1 cellular context compared by ENCODE assay signal in the genomic region with DNA sequence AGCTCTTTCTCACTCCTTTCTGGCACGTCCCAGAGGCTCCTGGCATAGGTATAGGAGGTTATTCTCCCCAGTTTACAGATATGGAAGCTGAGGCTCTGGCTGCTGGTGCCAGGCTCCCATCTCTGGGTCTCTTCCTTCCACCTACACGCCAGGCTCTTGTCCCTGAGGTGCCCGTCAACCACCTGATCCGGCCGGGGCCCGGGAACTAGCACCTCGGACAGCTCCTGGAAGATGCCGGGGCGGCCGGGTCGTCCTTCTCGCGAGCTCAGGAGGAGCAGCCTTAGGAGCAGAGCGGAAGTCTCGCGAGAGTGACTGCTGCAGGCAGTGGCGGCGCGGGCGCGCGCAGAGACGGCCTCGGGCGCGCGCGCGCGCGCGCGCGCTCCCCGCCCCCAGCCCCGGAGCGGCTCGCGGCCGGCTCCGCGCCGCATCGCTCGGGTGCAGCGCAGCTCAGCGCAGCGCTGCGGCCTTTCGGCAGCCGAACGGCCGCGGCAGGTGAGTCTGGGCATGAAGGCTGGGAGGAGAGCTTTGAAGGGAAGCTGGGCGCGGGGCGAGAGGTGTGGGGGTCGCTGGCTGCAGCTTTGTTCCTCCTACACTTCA.
TF ChIP-seq lines count a peak whose summit lies in the region.

A gene with protein sequence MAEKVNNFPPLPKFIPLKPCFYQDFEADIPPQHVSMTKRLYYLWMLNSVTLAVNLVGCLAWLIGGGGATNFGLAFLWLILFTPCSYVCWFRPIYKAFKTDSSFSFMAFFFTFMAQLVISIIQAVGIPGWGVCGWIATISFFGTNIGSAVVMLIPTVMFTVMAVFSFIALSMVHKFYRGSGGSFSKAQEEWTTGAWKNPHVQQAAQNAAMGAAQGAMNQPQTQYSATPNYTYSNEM (plus strand): TSS at position 382 of the 597 bp plus-strand sequence. CDS start 16,277 bp downstream, outside the sequence.

TF ChIP-seq in HepG2, 621 proteins besides CTCF, POLR2A, EP300 and RAD21 (continued from another document and continues in another):
- TF ChIP-seq, protein P1, sequence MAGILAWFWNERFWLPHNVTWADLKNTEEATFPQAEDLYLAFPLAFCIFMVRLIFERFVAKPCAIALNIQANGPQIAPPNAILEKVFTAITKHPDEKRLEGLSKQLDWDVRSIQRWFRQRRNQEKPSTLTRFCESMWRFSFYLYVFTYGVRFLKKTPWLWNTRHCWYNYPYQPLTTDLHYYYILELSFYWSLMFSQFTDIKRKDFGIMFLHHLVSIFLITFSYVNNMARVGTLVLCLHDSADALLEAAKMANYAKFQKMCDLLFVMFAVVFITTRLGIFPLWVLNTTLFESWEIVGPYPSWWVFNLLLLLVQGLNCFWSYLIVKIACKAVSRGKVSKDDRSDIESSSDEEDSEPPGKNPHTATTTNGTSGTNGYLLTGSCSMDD (CRISPR knock-in tag; IDR thresholded peaks at IDR 0.05) = no peak
- 0 out of 2 replicates have a peak, but pooled peaks have one; percentile 37 for TF ChIP-seq AKAP8 (CRISPR knock-in tag; IDR thresholded peaks at IDR 0.05)
- peak; percentile 62; the same call in 1 of the 2 replicates for TF ChIP-seq MEF2D (CRISPR knock-in tag; IDR thresholded peaks at IDR 0.05)
- TF ChIP-seq ZKSCAN1 (IDR thresholded peaks at IDR 0.05; ENCODE audit: low read length) = no peak
- peak; percentile 68; the same call in 1 of the 2 replicates for TF ChIP-seq ZNF709 (CRISPR knock-in tag; IDR thresholded peaks at IDR 0.05)
- no peak for TF ChIP-seq CREM (IDR thresholded peaks at IDR 0.05)
- no peak for TF ChIP-seq CREM (CRISPR knock-in tag; IDR thresholded peaks at IDR 0.05)
- TF ChIP-seq ZNF441 (CRISPR knock-in tag; IDR thresholded peaks at IDR 0.05; ENCODE audit: borderline replicate concordance) = peak; percentile 93
- peak; percentile 27; the same call in 1 of the 2 replicates for TF ChIP-seq ZNF547 (CRISPR knock-in tag; IDR thresholded peaks at IDR 0.05)
- TF ChIP-seq, protein P2, sequence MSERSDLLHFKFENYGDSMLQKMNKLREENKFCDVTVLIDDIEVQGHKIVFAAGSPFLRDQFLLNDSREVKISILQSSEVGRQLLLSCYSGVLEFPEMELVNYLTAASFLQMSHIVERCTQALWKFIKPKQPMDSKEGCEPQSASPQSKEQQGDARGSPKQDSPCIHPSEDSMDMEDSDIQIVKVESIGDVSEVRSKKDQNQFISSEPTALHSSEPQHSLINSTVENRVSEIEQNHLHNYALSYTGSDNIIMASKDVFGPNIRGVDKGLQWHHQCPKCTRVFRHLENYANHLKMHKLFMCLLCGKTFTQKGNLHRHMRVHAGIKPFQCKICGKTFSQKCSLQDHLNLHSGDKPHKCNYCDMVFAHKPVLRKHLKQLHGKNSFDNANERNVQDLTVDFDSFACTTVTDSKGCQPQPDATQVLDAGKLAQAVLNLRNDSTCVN (CRISPR knock-in tag; IDR thresholded peaks at IDR 0.05; ENCODE audit: borderline replicate concordance) = peak; percentile 92
- no peak for TF ChIP-seq ZNF737 (CRISPR knock-in tag; IDR thresholded peaks at IDR 0.05; ENCODE audit: borderline replicate concordance)
- no peak for TF ChIP-seq MZF1 (CRISPR knock-in tag; IDR thresholded peaks at IDR 0.05; ENCODE audit: borderline replicate concordance)
- peak; percentile 76 for TF ChIP-seq KAT8 (CRISPR knock-in tag; IDR thresholded peaks at IDR 0.05)
- peak; percentile 92 for TF ChIP-seq EHMT2 (IDR thresholded peaks at IDR 0.05; ENCODE audit: borderline replicate concordance, low read depth, low read length)
- no peak for TF ChIP-seq HOXA7 (CRISPR knock-in tag; IDR thresholded peaks at IDR 0.05)
- peak; percentile 96 for TF ChIP-seq ISX (CRISPR knock-in tag; conservative IDR thresholded peaks at IDR 0.05)
- TF ChIP-seq, protein P3, sequence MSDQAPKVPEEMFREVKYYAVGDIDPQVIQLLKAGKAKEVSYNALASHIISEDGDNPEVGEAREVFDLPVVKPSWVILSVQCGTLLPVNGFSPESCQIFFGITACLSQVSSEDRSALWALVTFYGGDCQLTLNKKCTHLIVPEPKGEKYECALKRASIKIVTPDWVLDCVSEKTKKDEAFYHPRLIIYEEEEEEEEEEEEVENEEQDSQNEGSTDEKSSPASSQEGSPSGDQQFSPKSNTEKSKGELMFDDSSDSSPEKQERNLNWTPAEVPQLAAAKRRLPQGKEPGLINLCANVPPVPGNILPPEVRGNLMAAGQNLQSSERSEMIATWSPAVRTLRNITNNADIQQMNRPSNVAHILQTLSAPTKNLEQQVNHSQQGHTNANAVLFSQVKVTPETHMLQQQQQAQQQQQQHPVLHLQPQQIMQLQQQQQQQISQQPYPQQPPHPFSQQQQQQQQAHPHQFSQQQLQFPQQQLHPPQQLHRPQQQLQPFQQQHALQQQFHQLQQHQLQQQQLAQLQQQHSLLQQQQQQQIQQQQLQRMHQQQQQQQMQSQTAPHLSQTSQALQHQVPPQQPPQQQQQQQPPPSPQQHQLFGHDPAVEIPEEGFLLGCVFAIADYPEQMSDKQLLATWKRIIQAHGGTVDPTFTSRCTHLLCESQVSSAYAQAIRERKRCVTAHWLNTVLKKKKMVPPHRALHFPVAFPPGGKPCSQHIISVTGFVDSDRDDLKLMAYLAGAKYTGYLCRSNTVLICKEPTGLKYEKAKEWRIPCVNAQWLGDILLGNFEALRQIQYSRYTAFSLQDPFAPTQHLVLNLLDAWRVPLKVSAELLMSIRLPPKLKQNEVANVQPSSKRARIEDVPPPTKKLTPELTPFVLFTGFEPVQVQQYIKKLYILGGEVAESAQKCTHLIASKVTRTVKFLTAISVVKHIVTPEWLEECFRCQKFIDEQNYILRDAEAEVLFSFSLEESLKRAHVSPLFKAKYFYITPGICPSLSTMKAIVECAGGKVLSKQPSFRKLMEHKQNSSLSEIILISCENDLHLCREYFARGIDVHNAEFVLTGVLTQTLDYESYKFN (CRISPR knock-in tag; conservative IDR thresholded peaks at IDR 0.05) = no peak
- peak; percentile 95; the same call in 1 of the 2 replicates for TF ChIP-seq ZNF232 (CRISPR knock-in tag; IDR thresholded peaks at IDR 0.05; ENCODE audit: borderline replicate concordance)
- TF ChIP-seq FOXJ3 (CRISPR knock-in tag; IDR thresholded peaks at IDR 0.05; ENCODE audit: borderline replicate concordance) = no peak
- TF ChIP-seq SMAD9 (CRISPR knock-in tag; IDR thresholded peaks at IDR 0.05) = no peak
- peak; percentile 74; the same call in 1 of the 2 replicates for TF ChIP-seq PITX1 (CRISPR knock-in tag; IDR thresholded peaks at IDR 0.05)
- TF ChIP-seq, protein P4, sequence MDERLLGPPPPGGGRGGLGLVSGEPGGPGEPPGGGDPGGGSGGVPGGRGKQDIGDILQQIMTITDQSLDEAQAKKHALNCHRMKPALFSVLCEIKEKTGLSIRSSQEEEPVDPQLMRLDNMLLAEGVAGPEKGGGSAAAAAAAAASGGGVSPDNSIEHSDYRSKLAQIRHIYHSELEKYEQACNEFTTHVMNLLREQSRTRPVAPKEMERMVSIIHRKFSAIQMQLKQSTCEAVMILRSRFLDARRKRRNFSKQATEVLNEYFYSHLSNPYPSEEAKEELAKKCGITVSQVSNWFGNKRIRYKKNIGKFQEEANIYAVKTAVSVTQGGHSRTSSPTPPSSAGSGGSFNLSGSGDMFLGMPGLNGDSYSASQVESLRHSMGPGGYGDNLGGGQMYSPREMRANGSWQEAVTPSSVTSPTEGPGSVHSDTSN (CRISPR knock-in tag; IDR thresholded peaks at IDR 0.05) = no peak
- no peak for TF ChIP-seq TCF7 (IDR thresholded peaks at IDR 0.05; ENCODE audit: low read depth)
- TF ChIP-seq SRF (IDR thresholded peaks at IDR 0.05; ENCODE audit: low read depth, low read length) = no peak
- no peak for TF ChIP-seq TP53 (CRISPR knock-in tag; conservative IDR thresholded peaks at IDR 0.05)
- peak; percentile 92; the same call in 1 of the 2 replicates for TF ChIP-seq MYNN (CRISPR knock-in tag; IDR thresholded peaks at IDR 0.05; ENCODE audit: low read depth)
- no peak for TF ChIP-seq AGO1 (IDR thresholded peaks at IDR 0.05; ENCODE audit: low read depth, low read length, poor library complexity, severe bottlenecking)
- 0 out of 2 replicates have a peak, but pooled peaks have one; percentile 72 for TF ChIP-seq ZNF3 (CRISPR knock-in tag; IDR thresholded peaks at IDR 0.05)
- TF ChIP-seq, protein P5, sequence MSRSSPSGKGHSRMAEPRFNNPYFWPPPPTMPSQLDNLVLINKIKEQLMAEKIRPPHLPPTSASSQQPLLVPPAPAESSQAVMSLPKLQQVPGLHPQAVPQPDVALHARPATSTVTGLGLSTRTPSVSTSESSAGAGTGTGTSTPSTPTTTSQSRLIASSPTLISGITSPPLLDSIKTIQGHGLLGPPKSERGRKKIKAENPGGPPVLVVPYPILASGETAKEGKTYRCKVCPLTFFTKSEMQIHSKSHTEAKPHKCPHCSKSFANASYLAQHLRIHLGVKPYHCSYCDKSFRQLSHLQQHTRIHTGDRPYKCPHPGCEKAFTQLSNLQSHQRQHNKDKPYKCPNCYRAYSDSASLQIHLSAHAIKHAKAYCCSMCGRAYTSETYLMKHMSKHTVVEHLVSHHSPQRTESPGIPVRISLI (CRISPR knock-in tag; IDR thresholded peaks at IDR 0.05; ENCODE audit: borderline replicate concordance) = no peak
- TF ChIP-seq, protein P6, sequence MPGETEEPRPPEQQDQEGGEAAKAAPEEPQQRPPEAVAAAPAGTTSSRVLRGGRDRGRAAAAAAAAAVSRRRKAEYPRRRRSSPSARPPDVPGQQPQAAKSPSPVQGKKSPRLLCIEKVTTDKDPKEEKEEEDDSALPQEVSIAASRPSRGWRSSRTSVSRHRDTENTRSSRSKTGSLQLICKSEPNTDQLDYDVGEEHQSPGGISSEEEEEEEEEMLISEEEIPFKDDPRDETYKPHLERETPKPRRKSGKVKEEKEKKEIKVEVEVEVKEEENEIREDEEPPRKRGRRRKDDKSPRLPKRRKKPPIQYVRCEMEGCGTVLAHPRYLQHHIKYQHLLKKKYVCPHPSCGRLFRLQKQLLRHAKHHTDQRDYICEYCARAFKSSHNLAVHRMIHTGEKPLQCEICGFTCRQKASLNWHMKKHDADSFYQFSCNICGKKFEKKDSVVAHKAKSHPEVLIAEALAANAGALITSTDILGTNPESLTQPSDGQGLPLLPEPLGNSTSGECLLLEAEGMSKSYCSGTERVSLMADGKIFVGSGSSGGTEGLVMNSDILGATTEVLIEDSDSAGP (CRISPR knock-in tag; IDR thresholded peaks at IDR 0.05; ENCODE audit: borderline replicate concordance) = no peak; the same call in 1 of the 2 replicates
- TF ChIP-seq ATAD3A (CRISPR knock-in tag; IDR thresholded peaks at IDR 0.05) = 0 out of 2 replicates have a peak, but pooled peaks have one; percentile 61
- TF ChIP-seq, protein P7, sequence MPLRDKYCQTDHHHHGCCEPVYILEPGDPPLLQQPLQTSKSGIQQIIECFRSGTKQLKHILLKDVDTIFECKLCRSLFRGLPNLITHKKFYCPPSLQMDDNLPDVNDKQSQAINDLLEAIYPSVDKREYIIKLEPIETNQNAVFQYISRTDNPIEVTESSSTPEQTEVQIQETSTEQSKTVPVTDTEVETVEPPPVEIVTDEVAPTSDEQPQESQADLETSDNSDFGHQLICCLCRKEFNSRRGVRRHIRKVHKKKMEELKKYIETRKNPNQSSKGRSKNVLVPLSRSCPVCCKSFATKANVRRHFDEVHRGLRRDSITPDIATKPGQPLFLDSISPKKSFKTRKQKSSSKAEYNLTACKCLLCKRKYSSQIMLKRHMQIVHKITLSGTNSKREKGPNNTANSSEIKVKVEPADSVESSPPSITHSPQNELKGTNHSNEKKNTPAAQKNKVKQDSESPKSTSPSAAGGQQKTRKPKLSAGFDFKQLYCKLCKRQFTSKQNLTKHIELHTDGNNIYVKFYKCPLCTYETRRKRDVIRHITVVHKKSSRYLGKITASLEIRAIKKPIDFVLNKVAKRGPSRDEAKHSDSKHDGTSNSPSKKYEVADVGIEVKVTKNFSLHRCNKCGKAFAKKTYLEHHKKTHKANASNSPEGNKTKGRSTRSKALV (CRISPR knock-in tag; IDR thresholded peaks at IDR 0.05) = 0 out of 2 replicates have a peak, but pooled peaks have one; percentile 7
- TF ChIP-seq ZNF589 (CRISPR knock-in tag; conservative IDR thresholded peaks at IDR 0.05) = peak; percentile 84; the same call in 1 of the 2 replicates
- TF ChIP-seq, protein P8, sequence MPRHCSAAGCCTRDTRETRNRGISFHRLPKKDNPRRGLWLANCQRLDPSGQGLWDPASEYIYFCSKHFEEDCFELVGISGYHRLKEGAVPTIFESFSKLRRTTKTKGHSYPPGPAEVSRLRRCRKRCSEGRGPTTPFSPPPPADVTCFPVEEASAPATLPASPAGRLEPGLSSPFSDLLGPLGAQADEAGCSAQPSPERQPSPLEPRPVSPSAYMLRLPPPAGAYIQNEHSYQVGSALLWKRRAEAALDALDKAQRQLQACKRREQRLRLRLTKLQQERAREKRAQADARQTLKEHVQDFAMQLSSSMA (CRISPR knock-in tag; IDR thresholded peaks at IDR 0.05) = no peak
- TF ChIP-seq KMT2A (CRISPR knock-in tag; IDR thresholded peaks at IDR 0.05) = peak; percentile 49; the same call in 1 of the 2 replicates
- TF ChIP-seq, protein P9, sequence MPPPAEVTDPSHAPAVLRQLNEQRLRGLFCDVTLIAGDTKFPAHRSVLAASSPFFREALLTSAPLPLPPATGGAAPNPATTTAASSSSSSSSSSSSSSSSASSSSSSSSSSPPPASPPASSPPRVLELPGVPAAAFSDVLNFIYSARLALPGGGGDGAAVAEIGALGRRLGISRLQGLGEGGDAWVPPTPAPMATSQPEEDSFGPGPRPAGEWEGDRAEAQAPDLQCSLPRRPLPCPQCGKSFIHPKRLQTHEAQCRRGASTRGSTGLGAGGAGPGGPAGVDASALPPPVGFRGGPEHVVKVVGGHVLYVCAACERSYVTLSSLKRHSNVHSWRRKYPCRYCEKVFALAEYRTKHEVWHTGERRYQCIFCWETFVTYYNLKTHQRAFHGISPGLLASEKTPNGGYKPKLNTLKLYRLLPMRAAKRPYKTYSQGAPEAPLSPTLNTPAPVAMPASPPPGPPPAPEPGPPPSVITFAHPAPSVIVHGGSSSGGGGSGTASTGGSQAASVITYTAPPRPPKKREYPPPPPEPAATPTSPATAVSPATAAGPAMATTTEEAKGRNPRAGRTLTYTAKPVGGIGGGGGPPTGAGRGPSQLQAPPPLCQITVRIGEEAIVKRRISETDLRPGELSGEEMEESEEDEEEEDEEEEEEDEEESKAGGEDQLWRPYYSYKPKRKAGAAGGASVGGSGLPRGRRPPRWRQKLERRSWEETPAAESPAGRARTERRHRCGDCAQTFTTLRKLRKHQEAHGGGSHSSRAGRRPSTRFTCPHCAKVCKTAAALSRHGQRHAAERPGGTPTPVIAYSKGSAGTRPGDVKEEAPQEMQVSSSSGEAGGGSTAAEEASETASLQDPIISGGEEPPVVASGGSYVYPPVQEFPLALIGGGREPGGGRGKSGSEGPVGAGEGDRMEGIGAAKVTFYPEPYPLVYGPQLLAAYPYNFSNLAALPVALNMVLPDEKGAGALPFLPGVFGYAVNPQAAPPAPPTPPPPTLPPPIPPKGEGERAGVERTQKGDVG (CRISPR knock-in tag; IDR thresholded peaks at IDR 0.05; ENCODE audit: borderline replicate concordance) = no peak
- TF ChIP-seq ZNF292 (CRISPR knock-in tag; IDR thresholded peaks at IDR 0.05; ENCODE audit: borderline replicate concordance, low read depth) = no peak
- TF ChIP-seq TEAD2 (CRISPR knock-in tag; IDR thresholded peaks at IDR 0.05) = no peak
- TF ChIP-seq, protein P10, sequence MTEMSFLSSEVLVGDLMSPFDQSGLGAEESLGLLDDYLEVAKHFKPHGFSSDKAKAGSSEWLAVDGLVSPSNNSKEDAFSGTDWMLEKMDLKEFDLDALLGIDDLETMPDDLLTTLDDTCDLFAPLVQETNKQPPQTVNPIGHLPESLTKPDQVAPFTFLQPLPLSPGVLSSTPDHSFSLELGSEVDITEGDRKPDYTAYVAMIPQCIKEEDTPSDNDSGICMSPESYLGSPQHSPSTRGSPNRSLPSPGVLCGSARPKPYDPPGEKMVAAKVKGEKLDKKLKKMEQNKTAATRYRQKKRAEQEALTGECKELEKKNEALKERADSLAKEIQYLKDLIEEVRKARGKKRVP (CRISPR knock-in tag; IDR thresholded peaks at IDR 0.05) = peak in 1 of 2 experiments; percentile 59; a peak in 2 of 4 replicates
- TF ChIP-seq SP4 (CRISPR knock-in tag; IDR thresholded peaks at IDR 0.05) = no peak; the same call in 1 of the 2 replicates
- peak; percentile 83 for TF ChIP-seq ZNF781 (CRISPR knock-in tag; IDR thresholded peaks at IDR 0.05; ENCODE audit: borderline replicate concordance, not compliant biosample characterization)
- TF ChIP-seq JDP2 (CRISPR knock-in tag; IDR thresholded peaks at IDR 0.05; ENCODE audit: borderline replicate concordance) = no peak
